ENCODE assay signal across 19 cellular contexts in genomic region chr21:35509004-35509704, GRCh38.
DNase-seq lines count a peak whose midpoint lies in the region; ATAC-seq and TF ChIP-seq lines count a peak whose summit lies in the region.
"Had no signal": no experiment of that assay in that cellular context is flagged by ENCODE, and none has a peak within 500 bp of the region (broad histone marks: within the 10 kb centered on the region; RNA-seq: fewer than 3 reads in every experiment).

No MANE protein-coding gene starts in this region.

- peak overlapping the region; percentile 63 for H3K27ac ChIP-seq in DND-41 (ENCODE audit: low read length)
- no peak overlapping the region for H3K27ac ChIP-seq in naive thymus-derived CD4-positive, alpha-beta T cell (ENCODE audit: low read depth, low read length)
- H3K27ac ChIP-seq: cardiac muscle cell, uterus had no signal

- H3K27ac Mint-ChIP-seq in dendritic cell treated with granulocyte-macrophage colony-stimulating factor and Interleukin-4, amounts not matched to agents 40 ng/mL and 50 ng/mL, for 4 days: peak overlapping the region; percentile 78
- peak overlapping the region in 5 of 9 donors; percentile 54 to 70 (median 59) for H3K27ac Mint-ChIP-seq in naive thymus-derived CD4-positive, alpha-beta T cell
- H3K27ac Mint-ChIP-seq in activated T-helper 2 cell treated with anti-CD3 and anti-CD28 coated beads, Interferon-gamma antibody, Interleukin-2, Interleukin-4, amounts not matched to agents 10 μg/mL and 5 μg/mL and 100 μg/mL, durations not matched to agents 14 hours and 24 hours and 36 hours: no peak overlapping the region
- H3K27ac Mint-ChIP-seq: activated T-cell treated with anti-CD3 and anti-CD28 coated beads, Interleukin-2, amount 50 U/mL, for 24 hours; effector memory CD8-positive, alpha-beta T cell; IgD-negative memory B cell; T-helper 17 cell had no signal

- peaks cover 78% of the 10 kb centered on the region for H3K4me1 ChIP-seq in DND-41 (ENCODE audit: insufficient read depth, low read length)
- peaks cover 0 to 28% of the 10 kb centered on the region in 2 donors for H3K4me1 ChIP-seq in naive thymus-derived CD4-positive, alpha-beta T cell (ENCODE audit: control insufficient read depth in 2 of 2, insufficient read depth in 2 of 2, low read length in 2 of 2)
- H3K4me1 ChIP-seq: uterus had no signal

- no peak overlapping the region for H3K9ac ChIP-seq in DND-41 (ENCODE audit: low read depth, low read length)

- H4K20me1 ChIP-seq in DND-41 (ENCODE audit: insufficient read depth, low read length): no peaks in the 10 kb centered on the region

- H3K4me2 ChIP-seq in DND-41 (ENCODE audit: insufficient read depth, low read length): no peak overlapping the region

- H3K4me3 ChIP-seq in DND-41 (ENCODE audit: low read depth in 1 of 2, low read length in 2 of 2): no peak overlapping the region
- no peak overlapping the region for H3K4me3 ChIP-seq in naive thymus-derived CD4-positive, alpha-beta T cell (ENCODE audit: low read length)
- H3K4me3 ChIP-seq: cardiac muscle cell, skin epidermis, uterus had no signal

- no peaks in the 10 kb centered on the region for H3K36me3 ChIP-seq in DND-41 (ENCODE audit: insufficient read depth, low read length)
- no peaks in the 10 kb centered on the region for H3K36me3 ChIP-seq in naive thymus-derived CD4-positive, alpha-beta T cell (ENCODE audit: control insufficient read depth in 2 of 3, insufficient read depth in 3 of 3, low read length in 3 of 3)
- H3K36me3 ChIP-seq: cardiac muscle cell, uterus had no signal

- intact Hi-C loops in dendritic cell treated with granulocyte-macrophage colony-stimulating factor and Interleukin-4, amounts not matched to agents 40 ng/mL and 50 ng/mL, for 4 days (cut with micrococcal nuclease): loop anchor here (2.0 to 10.0 kb wide), 4 partner anchors 224 to 762 kb away; no protein-coding TSS in a partner anchor
- intact Hi-C loops in naive thymus-derived CD4-positive, alpha-beta T cell (cut with micrococcal nuclease): loop anchor here in 1 of 2 donors (2.0 kb wide), 1 partner anchor 764 kb away; no protein-coding TSS in a partner anchor
- intact Hi-C loops in activated T-helper 2 cell treated with anti-CD3 and anti-CD28 coated beads, Interferon-gamma antibody, Interleukin-2, Interleukin-4, amounts not matched to agents 10 μg/mL and 5 μg/mL and 100 μg/mL, durations not matched to agents 14 hours and 24 hours and 36 hours (cut with micrococcal nuclease): no loop called here

- peak overlapping the region; percentile 15; the same call in 1 of the 2 replicates for H2AFZ ChIP-seq in DND-41 (ENCODE audit: low read depth, low read length)

- no peaks in the 10 kb centered on the region for H3K79me2 ChIP-seq in DND-41 (ENCODE audit: insufficient read depth, low read length)

- ATAC-seq in DND-41 (ENCODE audit: insufficient read depth, low read depth): no peak
- ATAC-seq in naive thymus-derived CD4-positive, alpha-beta T cell: peak; percentile 58
- ATAC-seq in HG03354 (IDR thresholded peaks at IDR 0.05; ENCODE audit: poor library complexity, severe bottlenecking, unreplicated experiment): no peak
- ATAC-seq: effector memory CD8-positive, alpha-beta T cell; T-helper 17 cell had no signal

- no peaks in the 10 kb centered on the region for H3K27me3 Mint-ChIP-seq in dendritic cell treated with granulocyte-macrophage colony-stimulating factor and Interleukin-4, amounts not matched to agents 40 ng/mL and 50 ng/mL, for 4 days
- peaks cover 0 to 3% (median 0%) of the 10 kb centered on the region in 5 donors for H3K27me3 Mint-ChIP-seq in naive thymus-derived CD4-positive, alpha-beta T cell
- H3K27me3 Mint-ChIP-seq in activated T-helper 2 cell treated with anti-CD3 and anti-CD28 coated beads, Interferon-gamma antibody, Interleukin-2, Interleukin-4, amounts not matched to agents 10 μg/mL and 5 μg/mL and 100 μg/mL, durations not matched to agents 14 hours and 24 hours and 36 hours (ENCODE audit: low read depth): peaks cover 5% of the 10 kb centered on the region
- H3K27me3 Mint-ChIP-seq: activated T-cell treated with anti-CD3 and anti-CD28 coated beads, Interleukin-2, amount 50 U/mL, for 24 hours had no signal

- no peak for TF ChIP-seq CTCF in DND-41 (IDR thresholded peaks at IDR 0.05; ENCODE audit: borderline replicate concordance, extremely low read depth, low read length, poor library complexity, severe bottlenecking)

- CTCF ChIA-PET in naive thymus-derived CD4-positive, alpha-beta T cell (lab: Charles Lee): no interaction called here

- no peaks in the 10 kb centered on the region for H3K9me3 ChIP-seq in DND-41 (ENCODE audit: insufficient read depth, low read length, severe bottlenecking)
- H3K9me3 ChIP-seq in naive thymus-derived CD4-positive, alpha-beta T cell (ENCODE audit: control insufficient read depth in 2 of 3, low read length in 3 of 3): no peaks in the 10 kb centered on the region
- H3K9me3 ChIP-seq: uterus had no signal

- POLR2A ChIA-PET in naive thymus-derived CD4-positive, alpha-beta T cell (lab: Charles Lee): no interaction called here

- DNase-seq in DND-41 (no peak), NOMO-1 (lab: John Stamatoyannopoulos, UW; ENCODE audit: unreplicated experiment in 2 of 2) (peak; percentile 78 to 80), NCI-H82 (lab: John Stamatoyannopoulos, UW) (no peak)
- no peak for DNase-seq in naive thymus-derived CD4-positive, alpha-beta T cell
- no peak for DNase-seq in activated CD4-positive, alpha-beta T cell treated with anti-CD3 and anti-CD28 coated beads for 4 hours
- no peak for DNase-seq in activated T-helper 2 cell treated with anti-CD3 and anti-CD28 coated beads, Interferon-gamma antibody, Interleukin-2, Interleukin-4, amounts not matched to agents 10 μg/mL and 5 μg/mL and 100 μg/mL, durations not matched to agents 14 hours and 24 hours and 36 hours (ENCODE audit: low spot score)
- DNase-seq: activated CD4-positive, alpha-beta T cell treated with anti-CD3 and anti-CD28 coated beads, Interleukin-2, amount 50 U/mL, for 1 hour; activated T-cell treated with anti-CD3 and anti-CD28 coated beads, Interleukin-2, amount 50 U/mL, for 24 hours; effector memory CD8-positive, alpha-beta T cell; NCI-H1436; NCI-H446 treated with DMSO at 0.1 percent for 48 hours; occipital lobe; T-helper 17 cell had no signal

- H3K27me3 ChIP-seq in DND-41 (ENCODE audit: insufficient read depth, low read length, poor library complexity): no peaks in the 10 kb centered on the region
- no peaks in the 10 kb centered on the region for H3K27me3 ChIP-seq in naive thymus-derived CD4-positive, alpha-beta T cell (ENCODE audit: control insufficient read depth in 2 of 2, insufficient read depth in 2 of 2, low read length in 2 of 2)
- H3K27me3 ChIP-seq: uterus had no signal

- no peaks in the 10 kb centered on the region for H3K36me3 Mint-ChIP-seq in dendritic cell treated with granulocyte-macrophage colony-stimulating factor and Interleukin-4, amounts not matched to agents 40 ng/mL and 50 ng/mL, for 4 days (ENCODE audit: low read depth)
- peaks cover 0 to 2% (median 0%) of the 10 kb centered on the region in 5 donors for H3K36me3 Mint-ChIP-seq in naive thymus-derived CD4-positive, alpha-beta T cell
- no peaks in the 10 kb centered on the region for H3K36me3 Mint-ChIP-seq in activated T-helper 2 cell treated with anti-CD3 and anti-CD28 coated beads, Interferon-gamma antibody, Interleukin-2, Interleukin-4, amounts not matched to agents 10 μg/mL and 5 μg/mL and 100 μg/mL, durations not matched to agents 14 hours and 24 hours and 36 hours (ENCODE audit: low read depth)

- H3K4me1 Mint-ChIP-seq in dendritic cell treated with granulocyte-macrophage colony-stimulating factor and Interleukin-4, amounts not matched to agents 40 ng/mL and 50 ng/mL, for 4 days (ENCODE audit: low read depth): peaks cover 57% of the 10 kb centered on the region
- H3K4me1 Mint-ChIP-seq in naive thymus-derived CD4-positive, alpha-beta T cell: peaks cover 26 to 69% (median 62%) of the 10 kb centered on the region in 7 donors
- H3K4me1 Mint-ChIP-seq in activated T-helper 2 cell treated with anti-CD3 and anti-CD28 coated beads, Interferon-gamma antibody, Interleukin-2, Interleukin-4, amounts not matched to agents 10 μg/mL and 5 μg/mL and 100 μg/mL, durations not matched to agents 14 hours and 24 hours and 36 hours (ENCODE audit: low read depth): peaks cover 33% of the 10 kb centered on the region

- H3K9me3 Mint-ChIP-seq in dendritic cell treated with granulocyte-macrophage colony-stimulating factor and Interleukin-4, amounts not matched to agents 40 ng/mL and 50 ng/mL, for 4 days: no peaks in the 10 kb centered on the region
- H3K9me3 Mint-ChIP-seq in naive thymus-derived CD4-positive, alpha-beta T cell: peaks cover 0 to 3% (median 0%) of the 10 kb centered on the region in 11 donors
- no peaks in the 10 kb centered on the region for H3K9me3 Mint-ChIP-seq in activated T-helper 2 cell treated with anti-CD3 and anti-CD28 coated beads, Interferon-gamma antibody, Interleukin-2, Interleukin-4, amounts not matched to agents 10 μg/mL and 5 μg/mL and 100 μg/mL, durations not matched to agents 14 hours and 24 hours and 36 hours
- H3K9me3 Mint-ChIP-seq: activated T-cell treated with anti-CD3 and anti-CD28 coated beads, Interleukin-2, amount 50 U/mL, for 24 hours; effector memory CD8-positive, alpha-beta T cell had no signal

- H3K4me3 Mint-ChIP-seq in dendritic cell treated with granulocyte-macrophage colony-stimulating factor and Interleukin-4, amounts not matched to agents 40 ng/mL and 50 ng/mL, for 4 days: no peak overlapping the region
- peak overlapping the region in 2 of 10 donors; percentile 32 to 37 for H3K4me3 Mint-ChIP-seq in naive thymus-derived CD4-positive, alpha-beta T cell
- no peak overlapping the region for H3K4me3 Mint-ChIP-seq in activated T-helper 2 cell treated with anti-CD3 and anti-CD28 coated beads, Interferon-gamma antibody, Interleukin-2, Interleukin-4, amounts not matched to agents 10 μg/mL and 5 μg/mL and 100 μg/mL, durations not matched to agents 14 hours and 24 hours and 36 hours (ENCODE audit: low read depth)
- H3K4me3 Mint-ChIP-seq: activated T-cell treated with anti-CD3 and anti-CD28 coated beads, Interleukin-2, amount 50 U/mL, for 24 hours; effector memory CD8-positive, alpha-beta T cell; IgD-negative memory B cell; T-helper 17 cell had no signal

Comparison
In these comparisons a context has a peak if more than half of its experiments do, and no peak if none do; other contexts are left out.
1. DNase-seq: peak in NOMO-1 (2 of 2); none in DND-41 (single experiment), naive thymus-derived CD4-positive, alpha-beta T cell (0 of 9), activated CD4-positive, alpha-beta T cell treated with anti-CD3 and anti-CD28 coated beads for 4 hours (0 of 2), activated T-helper 2 cell treated with anti-CD3 and anti-CD28 coated beads, Interferon-gamma antibody, Interleukin-2, Interleukin-4, amounts not matched to agents 10 μg/mL and 5 μg/mL and 100 μg/mL, durations not matched to agents 14 hours and 24 hours and 36 hours (single experiment) and NCI-H82 (single experiment).